ENCODE assay signal across 8 cellular contexts in genomic region chr20:54103067-54103761, GRCh38. TPM values are rescaled to one million over a fixed set of nuclear protein-coding genes. Genes with fewer than 3 reads are reported as not detected.
DNase-seq lines count a peak whose midpoint lies in the region; ATAC-seq and TF ChIP-seq lines count a peak whose summit lies in the region.

No MANE protein-coding gene starts in this region.

- no peaks in the 10 kb centered on the region for H3K36me3 Mint-ChIP-seq in immature natural killer cell

- H3K9me3 Mint-ChIP-seq in immature natural killer cell, result no peaks in the 10 kb centered on the region

- POLR2A ChIA-PET in GM10248 (lab: Yijun Ruan, JAX), result no interaction called here

- peaks cover 7 to 8% (median 7%) of the 10 kb centered on the region in 3 donors for H3K27me3 Mint-ChIP-seq in immature natural killer cell (ENCODE audit: low read depth in 3 of 3)

- ATAC-seq in GM21619 (IDR thresholded peaks at IDR 0.05; ENCODE audit: unreplicated experiment), result peak; percentile 87

- H3K27ac Mint-ChIP-seq in immature natural killer cell, result no peak overlapping the region

- DNase-seq in GM10248 (ENCODE audit: extremely low spot score) (peak; percentile 69), KG1 (lab: John Stamatoyannopoulos, UW) (peak; percentile 12), T-helper 2 cell (peak; percentile 16 to 65 (median 51)), astrocyte of the spinal cord (ENCODE audit: low read depth, low spot score) (peak; percentile 65), immature natural killer cell (peak; percentile 45 to 64 (median 53)), NCI-H1048 (lab: John Stamatoyannopoulos, UW) (no peak)
- DNase-seq in stimulated activated CD4-positive, alpha-beta T cell treated with anti-CD3 and anti-CD28 coated beads, Interleukin-1b, Interleukin-23, amount 100 ng/mL, for 4 hours (ENCODE audit: low read depth in 2 of 2), result peak; percentile 57 to 71

- no peak overlapping the region for H3K4me3 Mint-ChIP-seq in immature natural killer cell

- peaks cover 2 to 5% of the 10 kb centered on the region in 2 donors for H3K4me1 Mint-ChIP-seq in immature natural killer cell

- in situ Hi-C loops in astrocyte of the spinal cord (cut with HindIII; ENCODE audit: low sequenced_read_pairs), result no loop called here

- CTCF ChIA-PET in GM10248 (lab: Yijun Ruan, JAX), result interaction anchor here (0.7 to 5.6 kb wide), 37 partner anchors 8 to 592 kb away, joined by 3 to 136 read pairs (median 3); partner anchors contain the start of gene PFDN4

- H3K4me3 ChIP-seq in astrocyte of the spinal cord (ENCODE audit: low read depth, low read length), result no peak overlapping the region

- TF ChIP-seq CTCF in GM10248 (IDR thresholded peaks at IDR 0.05; ENCODE audit: control extremely low read depth, extremely low read depth, low read depth, missing control alignments) (peak; percentile 80), astrocyte of the spinal cord (IDR thresholded peaks at IDR 0.05; ENCODE audit: low read depth, low read length) (peak; percentile 98)

RNA-seq across cellular contexts. Expression of gene BCAS1, which starts 32.8 kb away (rescaled TPM):
- under 1 TPM in 2 of 3 donors, not detected in 1; 0.56 to 0.57 TPM for polyA plus RNA-seq in immature natural killer cell
